Comparison of ENCODE assay signal across 24 cellular contexts in the genomic region with DNA sequence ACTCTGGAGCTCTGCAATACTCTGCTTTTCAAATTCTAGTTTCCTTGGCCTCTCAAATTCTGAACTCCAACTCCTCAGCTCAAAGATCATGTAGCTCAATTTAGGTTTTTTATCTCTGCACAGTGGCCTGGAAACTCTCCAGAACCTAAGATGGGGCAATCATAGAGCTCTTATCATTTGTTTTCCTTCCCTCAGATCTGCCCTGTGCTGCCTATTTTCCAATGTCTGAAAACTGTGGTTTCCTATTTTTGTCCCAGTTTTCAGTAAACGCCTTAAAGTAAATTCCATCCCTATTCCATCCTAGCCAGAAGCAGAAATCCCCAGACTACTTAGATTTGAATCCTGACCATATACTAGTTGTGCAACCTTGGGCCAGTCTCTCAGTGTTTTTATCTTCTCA.
DNase-seq lines count a peak whose midpoint lies in the region; ATAC-seq and TF ChIP-seq lines count a peak whose summit lies in the region.
"Had no signal": no experiment of that assay in that cellular context is flagged by ENCODE, and none has a peak within 500 bp of the region (broad histone marks: within the 10 kb centered on the region; RNA-seq: fewer than 3 reads in every experiment).

No MANE protein-coding gene starts in this region.

- 24% methylated on average over 1 of the region's 1 CpG for WGBS in right cardiac atrium
- 19% methylated on average over 1 of the region's 1 CpG for WGBS in smooth muscle cell (ENCODE audit: low lambda C conversion rate)

- H3K9ac ChIP-seq in smooth muscle cell (ENCODE audit: low read depth): no peak overlapping the region

- no peak overlapping the region for H2AFZ ChIP-seq in smooth muscle cell (ENCODE audit: low read depth)

- in situ Hi-C loops in brain microvascular endothelial cell (cut with HindIII; ENCODE audit: low pct_ligation_motif_present, low sequenced_read_pairs): no loop called here

- no peaks in the 10 kb centered on the region for H4K20me1 ChIP-seq in smooth muscle cell (ENCODE audit: low read depth)

- H3K4me1 ChIP-seq in right cardiac atrium (ENCODE audit: control insufficient read depth, insufficient read depth, low read length) (peaks cover 2% of the 10 kb centered on the region), smooth muscle cell (ENCODE audit: low read depth) (no peaks in the 10 kb centered on the region)
- H3K4me1 ChIP-seq: SJSA1 had no signal

- H3K27ac ChIP-seq in brain microvascular endothelial cell (no peak overlapping the region), right cardiac atrium (ENCODE audit: low read length) (no peak overlapping the region), smooth muscle cell (ENCODE audit: low read depth) (peak overlapping the region; percentile 13)
- H3K27ac ChIP-seq: SJSA1, tibial nerve had no signal

- peak; percentile 73 for DNase-seq in OCI-M1 (lab: John Stamatoyannopoulos, UW)
- DNase-seq in brain microvascular endothelial cell: peak; percentile 29
- no peak for DNase-seq in right cardiac atrium
- no peak for DNase-seq in smooth muscle cell (lab: John Stamatoyannopoulos, UW; ENCODE audit: unreplicated experiment)
- no peak for DNase-seq in NCI-H748 treated with DMSO at 0.1 percent for 48 hours (lab: John Stamatoyannopoulos, UW)
- DNase-seq in stimulated activated CD4-positive, alpha-beta T cell treated with anti-CD3 and anti-CD28 coated beads, Interleukin-15, amount 100 ng/mL, for 24 hours: no peak
- DNase-seq in SK-N-DZ (ENCODE audit: low spot score): no peak
- DNase-seq: activated CD4-positive, alpha-beta T cell treated with anti-CD3 and anti-CD28 coated beads, Interleukin-2, amount 50 U/mL, for 4 hours; activated gamma-delta T cell treated with Interleukin-2 at 50 U/mL for 16 hours; amniotic stem cell; CD8-positive, alpha-beta T cell; DMS53; effector CD4-positive, alpha-beta T cell; mammary epithelial cell; MM.1S; naive B cell; NCI-H1694; PC-3; stimulated activated CD4-positive, alpha-beta T cell treated with anti-CD3 and anti-CD28 coated beads, Interleukin-1b, Interleukin-23, amount 100 ng/mL, for 48 hours; T-helper 17 cell had no signal

- H3K27me3 ChIP-seq in brain microvascular endothelial cell (replicated peaks) (no peaks in the 10 kb centered on the region), right cardiac atrium (ENCODE audit: control insufficient read depth, insufficient read depth) (no peaks in the 10 kb centered on the region), smooth muscle cell (ENCODE audit: low read depth) (no peaks in the 10 kb centered on the region)
- H3K27me3 ChIP-seq: SJSA1, tibial nerve had no signal

- intact Hi-C loops in right cardiac atrium (cut with DNase I): no loop called here

- H3K36me3 ChIP-seq in brain microvascular endothelial cell (replicated peaks) (no peaks in the 10 kb centered on the region), smooth muscle cell (ENCODE audit: low read depth) (peaks cover 7% of the 10 kb centered on the region)

- H3K79me2 ChIP-seq in smooth muscle cell (ENCODE audit: low read depth): no peaks in the 10 kb centered on the region

- H3F3A ChIP-seq in smooth muscle cell (ENCODE audit: low read depth): peaks cover 7% of the 10 kb centered on the region

- H3K4me2 ChIP-seq in smooth muscle cell: peak overlapping the region; percentile 62

- H3K9me3 ChIP-seq in right cardiac atrium (ENCODE audit: control insufficient read depth, low read length): no peaks in the 10 kb centered on the region
- no peaks in the 10 kb centered on the region for H3K9me3 ChIP-seq in smooth muscle cell (replicated peaks; ENCODE audit: low read depth)

- ATAC-seq in right cardiac atrium: peak; percentile 83 to 87
- ATAC-seq: CD8-positive, alpha-beta T cell; esophagus mucosa; GM12878; PC-3; T-helper 17 cell had no signal

- TF ChIP-seq CTCF in brain microvascular endothelial cell (IDR thresholded peaks at IDR 0.05; ENCODE audit: low read depth, low read length, missing control alignments) (no peak), smooth muscle cell (IDR thresholded peaks at IDR 0.05; ENCODE audit: borderline replicate concordance, insufficient read depth, poor library complexity, severe bottlenecking) (no peak)

- H3K4me3 ChIP-seq in brain microvascular endothelial cell (ENCODE audit: low read depth, low read length) (no peak overlapping the region), right cardiac atrium (ENCODE audit: low read length) (peak overlapping the region; percentile 3), smooth muscle cell (no peak overlapping the region)
- H3K4me3 ChIP-seq: GM12878, SJSA1, tibial nerve had no signal

Comparison
In these comparisons a context has a peak if more than half of its experiments do, and no peak if none do; other contexts are left out.
1. DNase-seq: peak in OCI-M1 (single experiment) and brain microvascular endothelial cell (single experiment); none in right cardiac atrium (0 of 3), smooth muscle cell (single experiment), NCI-H748 treated with DMSO at 0.1 percent for 48 hours (single experiment), stimulated activated CD4-positive, alpha-beta T cell treated with anti-CD3 and anti-CD28 coated beads, Interleukin-15, amount 100 ng/mL, for 24 hours (single experiment) and SK-N-DZ (single experiment).